ENCODE assay signal across 8 cellular contexts in genomic region chr9:91193658-91194391, GRCh38.
DNase-seq lines count a peak whose midpoint lies in the region; ATAC-seq and TF ChIP-seq lines count a peak whose summit lies in the region.

No MANE protein-coding gene starts in this region.

- H3K27ac Mint-ChIP-seq in CD4-positive, alpha-beta memory T cell, result peak overlapping the region; percentile 84 to 95 (median 89)
- H3K27ac Mint-ChIP-seq in activated naive CD8-positive, alpha-beta T cell treated with anti-CD3 and anti-CD28 coated beads, Interleukin-2, amount 10 ng/mL, durations not matched to agents 7 days and 5 days, result peak overlapping the region; percentile 99

- CTCF ChIA-PET in CD4-positive, alpha-beta memory T cell (lab: Charles Lee; ENCODE audit: partially characterized antibody), result interaction anchor here (1.3 kb wide), 1 partner anchor 232 kb away, joined by 3 read pairs; no protein-coding TSS in a partner anchor

- H3K79me2 ChIP-seq in trophoblast cell (ENCODE audit: control insufficient read depth, insufficient read depth, low read length, poor library complexity), result peaks cover 4% of the 10 kb centered on the region

- H3K9ac ChIP-seq in HUES48 (ENCODE audit: low read depth, low read length) (0 out of 2 replicates have a peak overlapping the region, but pooled peaks have one; percentile 32), trophoblast cell (ENCODE audit: low read length) (peak overlapping the region; percentile 50)

- POLR2A ChIA-PET in CD4-positive, alpha-beta memory T cell (lab: Charles Lee; ENCODE audit: partially characterized antibody), result interaction anchor here (0.6 to 2.0 kb wide), 5 partner anchors 19 to 167 kb away, joined by 3 to 6 read pairs (median 5); no protein-coding TSS in a partner anchor
- POLR2A ChIA-PET in activated naive CD8-positive, alpha-beta T cell treated with anti-CD3 and anti-CD28 coated beads, Interleukin-2, amount 10 ng/mL, durations not matched to agents 7 days and 5 days (lab: Charles Lee), result interaction anchor here (1.0 to 2.9 kb wide), 9 partner anchors 9 to 104 kb away, joined by 3 to 11 read pairs (median 4); no protein-coding TSS in a partner anchor

- no CpG with 5 or more reads among the region's 52 CpGs for WGBS in trophoblast cell (ENCODE audit: extremely low coverage, insufficient coverage, insufficient read length)

- peak; percentile 68 to 75 (median 71) for DNase-seq in CD4-positive, alpha-beta memory T cell
- peak; percentile 66 for DNase-seq in SKM-1 treated with dmso at 0.1 percent for 144 hours (lab: John Stamatoyannopoulos, UW; ENCODE audit: unreplicated experiment)
- DNase-seq in activated naive CD8-positive, alpha-beta T cell treated with anti-CD3 and anti-CD28 coated beads, Interleukin-2, amount 10 ng/mL, durations not matched to agents 7 days and 5 days, result peak; percentile 88
- DNase-seq in cardiac septum (ENCODE audit: low spot score), result peak; percentile 93
- peak; percentile 96 to 97 for DNase-seq in trophoblast cell
- peak; percentile 85 to 94 for DNase-seq in tibial artery

- H4K12ac ChIP-seq in trophoblast cell (ENCODE audit: low read depth, low read length), result no peak overlapping the region

- peaks cover 16% of the 10 kb centered on the region for H3K79me1 ChIP-seq in trophoblast cell (ENCODE audit: low read length)

- no peak overlapping the region for H2AFZ ChIP-seq in trophoblast cell (ENCODE audit: insufficient read depth, low read length, poor library complexity)

- peak overlapping the region; percentile 93 for H4K8ac ChIP-seq in trophoblast cell (ENCODE audit: low read depth, low read length)

- no peak for TF ChIP-seq CTCF in tibial artery (IDR thresholded peaks at IDR 0.05)

- peak overlapping the region; percentile 52 for H2BK12ac ChIP-seq in trophoblast cell (ENCODE audit: low read length)

- peak overlapping the region; percentile 38 to 56 for H3K4me3 ChIP-seq in CD4-positive, alpha-beta memory T cell (ENCODE audit: low read length in 2 of 2)
- H3K4me3 ChIP-seq in HUES48 (ENCODE audit: low read depth, low read length) (peak overlapping the region; percentile 73), trophoblast cell (ENCODE audit: low read depth, low read length) (no peak overlapping the region), tibial artery (peak overlapping the region; percentile 54 to 62)

- peak overlapping the region; percentile 98 for H2BK120ac ChIP-seq in trophoblast cell (ENCODE audit: insufficient read depth, low read length, poor library complexity)

- H3K27me3 ChIP-seq in CD4-positive, alpha-beta memory T cell (ENCODE audit: insufficient read depth, low read length), result no peaks in the 10 kb centered on the region
- H3K27me3 ChIP-seq in HUES48 (ENCODE audit: control insufficient read depth, insufficient read depth, low read length) (peaks cover 43% of the 10 kb centered on the region), trophoblast cell (ENCODE audit: insufficient read depth, low read length) (no peaks in the 10 kb centered on the region), tibial artery (no peaks in the 10 kb centered on the region)

- H4K91ac ChIP-seq in trophoblast cell (ENCODE audit: low read depth, low read length), result peak overlapping the region; percentile 99

- ATAC-seq in GM19467 (IDR thresholded peaks at IDR 0.05; ENCODE audit: unreplicated experiment), result peak; percentile 52
- peak; percentile 79 for ATAC-seq in activated naive CD8-positive, alpha-beta T cell treated with anti-CD3 and anti-CD28 coated beads, Interleukin-2, amount 10 ng/mL, durations not matched to agents 7 days and 5 days (ENCODE audit: low read depth)

- no peaks in the 10 kb centered on the region for H3K27me3 Mint-ChIP-seq in CD4-positive, alpha-beta memory T cell
- H3K27me3 Mint-ChIP-seq in activated naive CD8-positive, alpha-beta T cell treated with anti-CD3 and anti-CD28 coated beads, Interleukin-2, amount 10 ng/mL, durations not matched to agents 7 days and 5 days, result no peaks in the 10 kb centered on the region

- H3K27ac ChIP-seq in CD4-positive, alpha-beta memory T cell (ENCODE audit: low read depth, low read length), result no peak overlapping the region
- H3K27ac ChIP-seq in HUES48 (ENCODE audit: low read depth, low read length) (peak overlapping the region; percentile 81), trophoblast cell (ENCODE audit: low read depth, low read length) (peak overlapping the region; percentile 98), tibial artery (peak overlapping the region; percentile 98 to 99)

- peak overlapping the region; percentile 87 to 96 (median 91) for H3K4me3 Mint-ChIP-seq in CD4-positive, alpha-beta memory T cell
- H3K4me3 Mint-ChIP-seq in activated naive CD8-positive, alpha-beta T cell treated with anti-CD3 and anti-CD28 coated beads, Interleukin-2, amount 10 ng/mL, durations not matched to agents 7 days and 5 days, result peak overlapping the region; percentile 79

- H3K4ac ChIP-seq in trophoblast cell (ENCODE audit: low read depth, low read length), result peak overlapping the region; percentile 39

- peaks cover 30% of the 10 kb centered on the region for H3K4me1 ChIP-seq in CD4-positive, alpha-beta memory T cell (ENCODE audit: insufficient read depth, low read length)
- H3K4me1 ChIP-seq in HUES48 (ENCODE audit: control insufficient read depth, insufficient read depth, low read length) (peaks cover 24% of the 10 kb centered on the region), trophoblast cell (ENCODE audit: control insufficient read depth in 1 of 2, insufficient read depth in 2 of 2, low read length in 2 of 2) (peaks cover 5 to 11% of the 10 kb centered on the region in 2 experiments), tibial artery (peaks cover 0 to 48% (median 33%) of the 10 kb centered on the region in 4 donors)

- H2AK5ac ChIP-seq in trophoblast cell (ENCODE audit: low read length), result no peak overlapping the region

- intact Hi-C loops in CD4-positive, alpha-beta memory T cell (cut with micrococcal nuclease), result loop anchor here (1.0 to 5.0 kb wide), 5 partner anchors 15 to 230 kb away; partner anchors contain the start of gene AUH
- intact Hi-C loops in cardiac septum (cut with DNase I) (loop anchor here (1.0 to 5.0 kb wide), 7 partner anchors 53 to 229 kb away; partner anchors contain the start of genes AUH and NFIL3), tibial artery (cut with DNase I; ENCODE audit: low total_unique reads) (loop anchor here (2.0 to 5.0 kb wide), 3 partner anchors 77 to 272 kb away; partner anchors contain the start of gene NFIL3)

- peaks cover 0 to 2% (median 0%) of the 10 kb centered on the region in 8 donors for H3K9me3 Mint-ChIP-seq in CD4-positive, alpha-beta memory T cell
- H3K9me3 Mint-ChIP-seq in activated naive CD8-positive, alpha-beta T cell treated with anti-CD3 and anti-CD28 coated beads, Interleukin-2, amount 10 ng/mL, durations not matched to agents 7 days and 5 days, result peaks cover 8% of the 10 kb centered on the region

- peak overlapping the region; percentile 94 for H3K14ac ChIP-seq in trophoblast cell (ENCODE audit: low read length)

- H3K36me3 ChIP-seq in CD4-positive, alpha-beta memory T cell (ENCODE audit: insufficient read depth, low read length), result no peaks in the 10 kb centered on the region
- H3K36me3 ChIP-seq in HUES48 (ENCODE audit: control insufficient read depth, insufficient read depth, low read length), result no peaks in the 10 kb centered on the region
- H3K36me3 ChIP-seq in trophoblast cell (ENCODE audit: control insufficient read depth in 1 of 2, insufficient read depth in 2 of 2, low read length in 2 of 2), result no peaks in the 10 kb centered on the region
- H3K36me3 ChIP-seq in tibial artery, result no peaks in the 10 kb centered on the region

- peak overlapping the region; percentile 81 for H3K4me2 ChIP-seq in trophoblast cell (ENCODE audit: low read length)

- peak overlapping the region; percentile 98 for H2BK5ac ChIP-seq in trophoblast cell (ENCODE audit: low read depth, low read length, poor library complexity)

- H3K4me1 Mint-ChIP-seq in CD4-positive, alpha-beta memory T cell, result peaks cover 16 to 38% (median 23%) of the 10 kb centered on the region in 4 donors
- peaks cover 50% of the 10 kb centered on the region for H3K4me1 Mint-ChIP-seq in activated naive CD8-positive, alpha-beta T cell treated with anti-CD3 and anti-CD28 coated beads, Interleukin-2, amount 10 ng/mL, durations not matched to agents 7 days and 5 days

- no peaks in the 10 kb centered on the region for H3K9me3 ChIP-seq in CD4-positive, alpha-beta memory T cell (ENCODE audit: control insufficient read depth in 1 of 2, low read length in 2 of 2)
- H3K9me3 ChIP-seq in HUES48 (ENCODE audit: control insufficient read depth, insufficient read depth, low read length) (no peaks in the 10 kb centered on the region), trophoblast cell (ENCODE audit: insufficient read depth, low read depth, low read length) (peaks cover 3% of the 10 kb centered on the region), tibial artery (no peaks in the 10 kb centered on the region)

- H3K23ac ChIP-seq in trophoblast cell (ENCODE audit: low read length), result no peak overlapping the region

- peaks cover 0 to 2% of the 10 kb centered on the region in 2 donors for H3K36me3 Mint-ChIP-seq in CD4-positive, alpha-beta memory T cell
- peaks cover 21% of the 10 kb centered on the region for H3K36me3 Mint-ChIP-seq in activated naive CD8-positive, alpha-beta T cell treated with anti-CD3 and anti-CD28 coated beads, Interleukin-2, amount 10 ng/mL, durations not matched to agents 7 days and 5 days

- peak overlapping the region; percentile 96 for H3K18ac ChIP-seq in trophoblast cell (ENCODE audit: low read length)
